Comparison of ENCODE assay signal across 16 cellular contexts in the genomic region with DNA sequence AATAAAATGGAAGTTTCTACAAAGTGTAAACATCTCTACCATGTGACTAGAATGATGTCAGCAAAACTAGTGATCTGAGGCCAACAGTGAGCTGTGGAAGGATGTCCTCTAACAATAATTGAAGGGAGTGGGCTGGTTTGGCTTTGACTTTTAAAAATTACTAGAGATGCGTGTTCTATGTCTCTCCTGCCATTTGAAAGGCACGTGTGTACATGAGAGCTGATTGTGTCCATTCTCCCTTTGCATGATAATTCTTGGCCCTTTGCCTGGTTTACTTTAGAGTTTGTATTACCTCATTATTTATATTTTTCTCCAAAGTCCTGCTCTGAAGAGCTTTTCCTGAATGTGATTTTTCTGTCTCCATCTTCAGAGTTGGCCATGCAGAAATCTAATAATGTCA.
DNase-seq lines count a peak whose midpoint lies in the region; FAIRE-seq and TF ChIP-seq lines count a peak whose summit lies in the region.
"Had no signal": no experiment of that assay in that cellular context is flagged by ENCODE, and none has a peak within 500 bp of the region (broad histone marks: within the 10 kb centered on the region; RNA-seq: fewer than 3 reads in every experiment).

No MANE protein-coding gene starts in this region.

- H2AK5ac ChIP-seq in H1 (ENCODE audit: low read depth, low read length) (no peak overlapping the region; the same call in 1 of the 2 replicates), mesenchymal stem cell (ENCODE audit: low read length, severe bottlenecking) (no peak overlapping the region)

- H3K27ac ChIP-seq in H1 (ENCODE audit: low read depth, low read length) (no peak overlapping the region), mesenchymal stem cell (ENCODE audit: low read length, poor library complexity, severe bottlenecking) (no peak overlapping the region), Peyer's patch (no peak overlapping the region)
- H3K27ac ChIP-seq: epithelial cell of prostate, PC-9, prostate gland had no signal

- no peak overlapping the region for H4K8ac ChIP-seq in H1 (ENCODE audit: extremely low read depth, insufficient read depth, low read length)
- no peak overlapping the region for H4K8ac ChIP-seq in mesenchymal stem cell (ENCODE audit: low read length)

- no peaks in the 10 kb centered on the region for H3K79me2 ChIP-seq in H1 (ENCODE audit: control insufficient read depth in 1 of 2, insufficient read depth in 2 of 2, low read length in 2 of 2)

- no peak overlapping the region for H2BK15ac ChIP-seq in H1 (ENCODE audit: low read length)
- no peak overlapping the region for H2BK15ac ChIP-seq in mesenchymal stem cell (ENCODE audit: low read depth, poor library complexity, severe bottlenecking)

- peak; percentile 49 for DNase-seq in EH (ENCODE audit: low read depth)
- peak; percentile 69 for DNase-seq in NCI-H2029 treated with DMSO at 0.1 percent for 48 hours (lab: John Stamatoyannopoulos, UW)
- no peak for DNase-seq in H1 (ENCODE audit: low read depth in 1 of 2, low spot score in 2 of 2)
- peak; percentile 55 for DNase-seq in mesenchymal stem cell
- no peak for DNase-seq in SW480 (ENCODE audit: low spot score)
- DNase-seq in Peyer's patch = no peak
- DNase-seq in effector CD4-positive, alpha-beta T cell = no peak
- DNase-seq: activated CD4-positive, alpha-beta memory T cell treated with anti-CD3 and anti-CD28 coated beads, Interleukin-2, amount 10 ng/mL, durations not matched to agents 7 days and 5 days; Karpas-422; left lung; NCI-H1694; NCI-H510A treated with DMSO at 0.1 percent for 48 hours; PC-9 had no signal

- H3K9ac ChIP-seq in H1 (replicated peaks in 1 of 4; ENCODE audit: extremely low read depth in 1 of 4, low read depth in 3 of 4, low read length in 3 of 4) (no peak overlapping the region), mesenchymal stem cell (ENCODE audit: low read length) (peak overlapping the region; percentile 53)

- H2BK12ac ChIP-seq in H1 (ENCODE audit: low read depth, low read length) (no peak overlapping the region), mesenchymal stem cell (ENCODE audit: low read length in 2 of 2) (peak overlapping the region in 1 of 2 experiments; percentile 10)

- H3K27me3 ChIP-seq in H1 (replicated peaks in 1 of 4; ENCODE audit: control insufficient read depth in 3 of 4, extremely low read depth in 1 of 4, insufficient read depth in 3 of 4, low read length in 3 of 4) (no peaks in the 10 kb centered on the region; a peak in 1 of 7 replicates), mesenchymal stem cell (ENCODE audit: control insufficient read depth in 1 of 2, insufficient read depth in 1 of 2, low read length in 2 of 2) (no peaks in the 10 kb centered on the region), Peyer's patch (no peaks in the 10 kb centered on the region)
- H3K27me3 ChIP-seq: left lung had no signal

- POLR2A ChIA-PET in H1 (lab: Charles Lee; ENCODE audit: partially characterized antibody) = no interaction called here

- H3K18ac ChIP-seq in H1 (ENCODE audit: extremely low read depth, low read length) (no peak overlapping the region), mesenchymal stem cell (ENCODE audit: low read depth in 1 of 2, low read length in 2 of 2) (no peak overlapping the region)

- H3K9me3 ChIP-seq in H1 (ENCODE audit: insufficient read depth in 2 of 2, low read depth in 1 of 2, low read length in 1 of 2) (no peaks in the 10 kb centered on the region), mesenchymal stem cell (ENCODE audit: control insufficient read depth, low read length) (peaks cover 9% of the 10 kb centered on the region), Peyer's patch (no peaks in the 10 kb centered on the region)
- H3K9me3 ChIP-seq: left lung, prostate gland had no signal

- peak overlapping the region; percentile 83; the same call in 1 of the 2 replicates for H2BK20ac ChIP-seq in H1 (ENCODE audit: low read length)

- H3K4ac ChIP-seq in H1 (replicated peaks; ENCODE audit: insufficient read length, low read depth, low read length) (no peak overlapping the region), mesenchymal stem cell (ENCODE audit: low read depth in 1 of 2, low read length in 2 of 2) (no peak overlapping the region)

- no peak overlapping the region for H3K14ac ChIP-seq in H1 (ENCODE audit: insufficient read length)
- H3K14ac ChIP-seq in mesenchymal stem cell (ENCODE audit: low read length in 2 of 2) = no peak overlapping the region

- H3K23ac ChIP-seq in H1 (ENCODE audit: insufficient read length) (no peak overlapping the region), mesenchymal stem cell (ENCODE audit: low read length in 2 of 2) (no peak overlapping the region)

- CTCF ChIA-PET in H1 (lab: Charles Lee; ENCODE audit: partially characterized antibody) = interaction anchor here (1.3 kb wide), 2 partner anchors 73 to 298 kb away, joined by 3 to 4 read pairs; no protein-coding TSS in a partner anchor

- no peak overlapping the region for H3K56ac ChIP-seq in H1 (replicated peaks; ENCODE audit: insufficient read length, low read depth, low read length)

- H3K4me1 ChIP-seq in H1 (replicated peaks in 1 of 4; ENCODE audit: control insufficient read depth in 3 of 4, insufficient read depth in 4 of 4, low read length in 3 of 4) (peaks cover 0 to 10% (median 5%) of the 10 kb centered on the region in 4 experiments; a peak in 2 of 7 replicates), mesenchymal stem cell (ENCODE audit: control insufficient read depth, insufficient read depth, low read depth, low read length) (no peaks in the 10 kb centered on the region), Peyer's patch (peaks cover 0 to 21% (median 0%) of the 10 kb centered on the region in 4 donors)
- H3K4me1 ChIP-seq: prostate gland had no signal

- H4K91ac ChIP-seq in H1 (replicated peaks; ENCODE audit: insufficient read length, low read length) = no peak overlapping the region
- no peak overlapping the region for H4K91ac ChIP-seq in mesenchymal stem cell (ENCODE audit: low read length)

- TF ChIP-seq CTCF in H1 (IDR thresholded peaks at IDR 0.05; ENCODE audit: control extremely low read depth in 1 of 3, insufficient read depth in 1 of 3, low read depth in 1 of 3, low read length in 3 of 3) (no peak), Peyer's patch (IDR thresholded peaks at IDR 0.05) (no peak)

- no peak for TF ChIP-seq RAD21 in H1 (IDR thresholded peaks at IDR 0.05 in 1 of 2, conservative IDR thresholded peaks at IDR 0.05 in 1 of 2; ENCODE audit: low read depth in 2 of 2, low read length in 2 of 2)

- TF ChIP-seq EP300 in H1 (IDR thresholded peaks at IDR 0.05; ENCODE audit: borderline replicate concordance in 1 of 2, low read depth in 2 of 2, low read length in 2 of 2) = no peak

- H4K20me1 ChIP-seq in H1 (replicated peaks in 1 of 2; ENCODE audit: control insufficient read depth in 1 of 2, insufficient read depth in 2 of 2, low read length in 2 of 2) = no peaks in the 10 kb centered on the region

- no peak for FAIRE-seq in H1 (lab: Jason Lieb, UNC)
- FAIRE-seq: GM19239 had no signal

- H3K36me3 ChIP-seq in H1 (ENCODE audit: control insufficient read depth in 2 of 4, insufficient read depth in 4 of 4, low read length in 3 of 4) (no peaks in the 10 kb centered on the region), mesenchymal stem cell (ENCODE audit: control insufficient read depth in 1 of 2, insufficient read depth in 2 of 2, low read depth in 1 of 2, low read length in 2 of 2) (no peaks in the 10 kb centered on the region), Peyer's patch (no peaks in the 10 kb centered on the region)
- H3K36me3 ChIP-seq: left lung, prostate gland had no signal

- H2BK120ac ChIP-seq in H1 (replicated peaks; ENCODE audit: low read depth, low read length) (no peak overlapping the region), mesenchymal stem cell (ENCODE audit: low read depth, low read length) (no peak overlapping the region)

- no peak overlapping the region for H3K4me2 ChIP-seq in H1 (ENCODE audit: insufficient read depth in 1 of 2, low read depth in 2 of 2, low read length in 2 of 2)
- H3K4me2 ChIP-seq in mesenchymal stem cell (ENCODE audit: low read length, poor library complexity, severe bottlenecking) = no peak overlapping the region
- H3K4me2 ChIP-seq: PC-9 had no signal

- TF ChIP-seq POLR2A in H1 (IDR thresholded peaks at IDR 0.05; ENCODE audit: control extremely low read depth in 1 of 2, low read depth in 2 of 2, low read length in 2 of 2) (no peak), Peyer's patch (IDR thresholded peaks at IDR 0.05) (no peak)

- H3K79me1 ChIP-seq in H1 (ENCODE audit: low read depth, low read length) = no peaks in the 10 kb centered on the region
- no peaks in the 10 kb centered on the region for H3K79me1 ChIP-seq in mesenchymal stem cell (replicated peaks; ENCODE audit: low read length, poor library complexity, severe bottlenecking)

- no peak overlapping the region for H4K5ac ChIP-seq in H1 (ENCODE audit: insufficient read length, low read depth, low read length)

- no peak overlapping the region for H2AFZ ChIP-seq in H1 (ENCODE audit: low read length)
- no peak overlapping the region for H2AFZ ChIP-seq in mesenchymal stem cell (ENCODE audit: low read depth, low read length)
- H2AFZ ChIP-seq: PC-9 had no signal

- WGBS in H1 (ENCODE audit: extremely low coverage in 1 of 2, insufficient coverage in 1 of 2, insufficient read length in 1 of 2, insufficient replicate concordance in 2 of 2, low coverage in 1 of 2, low lambda C conversion rate in 2 of 2, missing lambda C conversion rate in 1 of 2), 2 experiments = 85% methylated on average over 2 of the region's 2 CpGs; no CpG with 5 or more reads in 1 of the 2 experiments
- WGBS in mesenchymal stem cell = 100% methylated on average over 1 of the region's 2 CpGs

- H2BK5ac ChIP-seq in H1 (ENCODE audit: low read depth, low read length) = no peak overlapping the region
- H2BK5ac ChIP-seq in mesenchymal stem cell (ENCODE audit: low read depth, low read length, poor library complexity, severe bottlenecking) = no peak overlapping the region

- no peak overlapping the region for H3K4me3 ChIP-seq in H1 (ENCODE audit: extremely low read depth in 1 of 4, insufficient read depth in 2 of 4, low read depth in 3 of 4, low read length in 4 of 4)
- no peak overlapping the region for H3K4me3 ChIP-seq in mesenchymal stem cell (ENCODE audit: insufficient read depth in 1 of 2, low read depth in 1 of 2, low read length in 2 of 2)
- no peak overlapping the region for H3K4me3 ChIP-seq in Peyer's patch
- H3K4me3 ChIP-seq: left lung, PC-9, prostate gland had no signal

- no peaks in the 10 kb centered on the region for H3K23me2 ChIP-seq in H1 (ENCODE audit: low read depth, low read length)

TF ChIP-seq in H1, 55 proteins besides CTCF, POLR2A, EP300 and RAD21 (continues in another document):
- no peak for TF ChIP-seq TEAD4 (IDR thresholded peaks at IDR 0.05; ENCODE audit: low read depth, low read length)
- no peak for TF ChIP-seq YY1 (IDR thresholded peaks at IDR 0.05; ENCODE audit: low read depth, low read length)
- no peak for TF ChIP-seq RBBP5 (IDR thresholded peaks at IDR 0.05; ENCODE audit: borderline replicate concordance, low read depth, low read length)
- no peak for TF ChIP-seq SUZ12 (IDR thresholded peaks at IDR 0.05; ENCODE audit: low read length)
- TF ChIP-seq CHD1 (IDR thresholded peaks at IDR 0.05; ENCODE audit: low read depth, low read length) = no peak
- TF ChIP-seq HDAC6 (IDR thresholded peaks at IDR 0.05; ENCODE audit: low read depth, low read length) = no peak
- TF ChIP-seq EZH2 (IDR thresholded peaks at IDR 0.05; ENCODE audit: low read depth, low read length, severe bottlenecking) = no peak
- no peak for TF ChIP-seq CEBPB (IDR thresholded peaks at IDR 0.05; ENCODE audit: low read depth, low read length)

Comparison
In these comparisons a context has a peak if more than half of its experiments do, and no peak if none do; other contexts are left out.
1. DNase-seq: peak in EH (single experiment), NCI-H2029 treated with DMSO at 0.1 percent for 48 hours (single experiment) and mesenchymal stem cell (single experiment); none in H1 (0 of 2), SW480 (single experiment), Peyer's patch (0 of 3) and effector CD4-positive, alpha-beta T cell (single experiment).